ENCODE assay signal across 20 cellular contexts in genomic region chr11:3002346-3002745, GRCh38. TPM values are rescaled to one million over a fixed set of nuclear protein-coding genes. Genes with fewer than 3 reads are reported as not detected.
DNase-seq lines count a peak whose midpoint lies in the region; FAIRE-seq and TF ChIP-seq lines count a peak whose summit lies in the region.
"Had no signal": no experiment of that assay in that cellular context is flagged by ENCODE, and none has a peak within 500 bp of the region (broad histone marks: within the 10 kb centered on the region; RNA-seq: fewer than 3 reads in every experiment).

No MANE protein-coding gene starts in this region.

- no peak overlapping the region for H3K4me3 Mint-ChIP-seq in brain
- H3K4me3 Mint-ChIP-seq: activated CD4-positive, alpha-beta T cell treated with anti-CD3 and anti-CD28 coated beads, Interleukin-2, amount 10 ng/mL, durations not matched to agents 24 days and 14 days; activated naive CD8-positive, alpha-beta T cell treated with anti-CD3 and anti-CD28 coated beads, Interleukin-2, amount 10 ng/mL, durations not matched to agents 7 days and 5 days had no signal

- peak overlapping the region in 3 of 5 experiments; percentile 34 to 98 (median 89) for H3K27ac Mint-ChIP-seq in brain

- DNase-seq in A673 (ENCODE audit: low spot score) (no peak), H7 (peak; percentile 32), posterior vena cava (ENCODE audit: low spot score) (peak; percentile 59), GM12891 (ENCODE audit: insufficient read length, low spot score) (no peak), NCI-H2196 treated with DMSO at 0.1 percent for 48 hours (lab: John Stamatoyannopoulos, UW; ENCODE audit: unreplicated experiment) (no peak)
- no peak for DNase-seq in effector memory CD4-positive, alpha-beta T cell
- DNase-seq: activated CD4-positive, alpha-beta T cell treated with anti-CD3 and anti-CD28 coated beads, Interleukin-2, amount 10 ng/mL, durations not matched to agents 24 days and 14 days; activated naive CD8-positive, alpha-beta T cell treated with anti-CD3 and anti-CD28 coated beads, Interleukin-2, amount 10 ng/mL, durations not matched to agents 7 days and 5 days; Caco-2; EL; mucosa of descending colon; NCI-H187 treated with DMSO at 0.1 percent for 48 hours; stimulated activated naive CD8-positive, alpha-beta T cell treated with anti-CD3 and anti-CD28 coated beads, Interleukin-15, Interleukin-2, amounts not matched to agents 100 U/mL and 50 U/mL, for 24 hours had no signal

- no peaks in the 10 kb centered on the region for H3K9me3 Mint-ChIP-seq in brain
- H3K9me3 Mint-ChIP-seq: activated CD4-positive, alpha-beta T cell treated with anti-CD3 and anti-CD28 coated beads, Interleukin-2, amount 10 ng/mL, durations not matched to agents 24 days and 14 days; activated naive CD8-positive, alpha-beta T cell treated with anti-CD3 and anti-CD28 coated beads, Interleukin-2, amount 10 ng/mL, durations not matched to agents 7 days and 5 days had no signal

- CTCF ChIA-PET in A673 (lab: Charles Lee), result no interaction called here

- no peak for TF ChIP-seq POLR2A in GM12891 (IDR thresholded peaks at IDR 0.05; ENCODE audit: low read depth, low read length)

- no peak for TF ChIP-seq CTCF in A673 (conservative IDR thresholded peaks at IDR 0.05; ENCODE audit: low read depth, low read length)
- no peak for TF ChIP-seq CTCF in brain (conservative IDR thresholded peaks at IDR 0.05)

- H3K36me3 ChIP-seq in A673 (ENCODE audit: insufficient read depth, low read length, poor library complexity, severe bottlenecking) (peaks cover 47% of the 10 kb centered on the region), H7 (replicated peaks; ENCODE audit: control insufficient read depth, insufficient read depth, low read length) (peaks cover 30% of the 10 kb centered on the region)
- peaks cover 50% of the 10 kb centered on the region for H3K36me3 ChIP-seq in effector memory CD4-positive, alpha-beta T cell (ENCODE audit: control insufficient read depth, insufficient read depth, low read length)

- no peaks in the 10 kb centered on the region for H3K27me3 ChIP-seq in A673 (replicated peaks; ENCODE audit: insufficient read depth, low read depth, low read length, poor library complexity)
- no peaks in the 10 kb centered on the region for H3K27me3 ChIP-seq in H7 (ENCODE audit: control insufficient read depth, insufficient read depth, low read length)
- H3K27me3 ChIP-seq in effector memory CD4-positive, alpha-beta T cell (replicated peaks; ENCODE audit: control insufficient read depth, insufficient read depth, low read length, poor library complexity, severe bottlenecking), result no peaks in the 10 kb centered on the region
- H3K27me3 ChIP-seq: esophagus muscularis mucosa, right atrium auricular region, vagina had no signal

- H3K4me1 ChIP-seq in A673 (ENCODE audit: insufficient read depth, low read length, poor library complexity, severe bottlenecking), result peaks cover 20% of the 10 kb centered on the region
- no peaks in the 10 kb centered on the region for H3K4me1 ChIP-seq in effector memory CD4-positive, alpha-beta T cell (ENCODE audit: control insufficient read depth, insufficient read depth, low read length, poor library complexity, severe bottlenecking)
- H3K4me1 ChIP-seq: Caco-2 had no signal

- peak overlapping the region; percentile 42 for H3K27ac ChIP-seq in A673 (ENCODE audit: low read depth, low read length, poor library complexity, severe bottlenecking)
- H3K27ac ChIP-seq in effector memory CD4-positive, alpha-beta T cell (ENCODE audit: insufficient read depth, low read length, poor library complexity, severe bottlenecking), result no peak overlapping the region
- H3K27ac ChIP-seq: vagina had no signal

- POLR2A ChIA-PET in A673 (lab: Charles Lee; ENCODE audit: low non-redundant PET), result no interaction called here

- intact Hi-C loops in A673 (cut with micrococcal nuclease; ENCODE audit: unreplicated experiment), result no loop called here
- intact Hi-C loops in posterior vena cava (cut with DNase I), result no loop called here

- H3K27me3 Mint-ChIP-seq in brain, result peaks cover 15% of the 10 kb centered on the region
- H3K27me3 Mint-ChIP-seq: activated CD4-positive, alpha-beta T cell treated with anti-CD3 and anti-CD28 coated beads, Interleukin-2, amount 10 ng/mL, durations not matched to agents 24 days and 14 days; activated naive CD8-positive, alpha-beta T cell treated with anti-CD3 and anti-CD28 coated beads, Interleukin-2, amount 10 ng/mL, durations not matched to agents 7 days and 5 days had no signal

- no TSS peak for BruUV-seq in A673 (replicated peaks; lab: Mats Ljungman, UMichigan)

- H3K9me3 ChIP-seq in A673 (ENCODE audit: low read depth, low read length, poor library complexity, severe bottlenecking), result no peaks in the 10 kb centered on the region
- no peaks in the 10 kb centered on the region for H3K9me3 ChIP-seq in effector memory CD4-positive, alpha-beta T cell (ENCODE audit: control insufficient read depth, low read length)
- H3K9me3 ChIP-seq: Caco-2, esophagus muscularis mucosa, mucosa of descending colon, right atrium auricular region, vagina had no signal

- no peak for FAIRE-seq in GM12891 (lab: Jason Lieb, UNC)
- FAIRE-seq: GM19239, H1, HepG2 had no signal

- H3K36me3 Mint-ChIP-seq in brain, result peaks cover 55% of the 10 kb centered on the region

- peaks cover 34% of the 10 kb centered on the region for H3K4me1 Mint-ChIP-seq in brain
- H3K4me1 Mint-ChIP-seq: activated CD4-positive, alpha-beta T cell treated with anti-CD3 and anti-CD28 coated beads, Interleukin-2, amount 10 ng/mL, durations not matched to agents 24 days and 14 days had no signal

- no peak overlapping the region for H3K4me3 ChIP-seq in A673 (ENCODE audit: low read depth, low read length, poor library complexity, severe bottlenecking)
- H3K4me3 ChIP-seq in H7 (ENCODE audit: insufficient read depth, low read depth, low read length), result no peak overlapping the region
- no peak overlapping the region for H3K4me3 ChIP-seq in effector memory CD4-positive, alpha-beta T cell (ENCODE audit: insufficient read depth, low read depth, low read length, poor library complexity, severe bottlenecking)
- H3K4me3 ChIP-seq: esophagus muscularis mucosa, mucosa of descending colon, right atrium auricular region, vagina had no signal

TF ChIP-seq in GM12891, 5 proteins besides CTCF, POLR2A, EP300 and RAD21:
- TF ChIP-seq SPI1 (IDR thresholded peaks at IDR 0.05; ENCODE audit: low read depth, low read length), result no peak
- no peak for TF ChIP-seq PAX5 (IDR thresholded peaks at IDR 0.05; ENCODE audit: insufficient read depth, low read length, severe bottlenecking)
- no peak for TF ChIP-seq POU2F2 (IDR thresholded peaks at IDR 0.05; ENCODE audit: low read depth, low read length)
- no peak for TF ChIP-seq POLR2AphosphoS5 (IDR thresholded peaks at IDR 0.05; ENCODE audit: low read depth, low read length)
- TF ChIP-seq TAF1 (IDR thresholded peaks at IDR 0.05; ENCODE audit: low read depth, low read length), result no peak

RNA-seq across cellular contexts. Expression of gene NAP1L4, which starts 10.2 kb away (rescaled TPM):
- total RNA-seq in A673 (2021) (169 and 184 TPM in 2 replicates), posterior vena cava (100 to 1,000 TPM in 1 of 2 donors, 10 to 100 TPM in 1; 89.0 to 118 TPM)
- total RNA-seq in H7 (2014; rRNA removed; shearing (Covaris generic)), result 140 and 142 TPM in 2 replicates
- 88.6 TPM for polyA plus RNA-seq in brain (ENCODE audit: insufficient read depth, low read depth, low replicate concordance)
- 85.6 TPM for polyA plus RNA-seq in GM12891 (2012; ENCODE audit: low read depth, missing spikeins)

RNA-seq across cellular contexts. Expression of gene CARS1, which starts 54.9 kb away (rescaled TPM):
- total RNA-seq in A673 (2021), result 76.4 and 106 TPM in 2 replicates
- total RNA-seq in H7 (2014; rRNA removed; shearing (Covaris generic)), result 56.0 and 76.2 TPM in 2 replicates
- polyA plus RNA-seq in brain (ENCODE audit: insufficient read depth, low read depth, low replicate concordance), result 63.5 TPM
- 10 to 100 TPM; 44.2 to 60.6 TPM for total RNA-seq in posterior vena cava
- 29.5 TPM for polyA plus RNA-seq in GM12891 (2012; ENCODE audit: low read depth, missing spikeins)

Comparison
In these comparisons a context has a peak if more than half of its experiments do, and no peak if none do; other contexts are left out.
1. DNase-seq: peak in H7 (single experiment) and posterior vena cava (single experiment); none in A673 (single experiment), effector memory CD4-positive, alpha-beta T cell (0 of 3), GM12891 (single experiment) and NCI-H2196 treated with DMSO at 0.1 percent for 48 hours (single experiment).